In genomic region chr15:101650145-101650544, GRCh38 we compare ENCODE assay signal across 1 cellular context.
TF ChIP-seq lines count a peak whose summit lies in the region.

No MANE protein-coding gene starts in this region.

TF ChIP-seq in IMR-90, 13 proteins besides CTCF, POLR2A, EP300 and RAD21:
- TF ChIP-seq RCOR1 (IDR thresholded peaks at IDR 0.05; ENCODE audit: insufficient replicate concordance, low read length) (no peak), MXI1 (IDR thresholded peaks at IDR 0.05; ENCODE audit: borderline replicate concordance, low read depth, low read length) (no peak), MAZ (IDR thresholded peaks at IDR 0.05; ENCODE audit: borderline replicate concordance, low read depth, low read length) (no peak), RFX5 (IDR thresholded peaks at IDR 0.05; ENCODE audit: low read depth, low read length) (no peak), CHD1 (IDR thresholded peaks at IDR 0.05; ENCODE audit: low read depth, low read length) (no peak), NFE2L2 (IDR thresholded peaks at IDR 0.05; ENCODE audit: low read depth, low read length) (no peak), USF2 (IDR thresholded peaks at IDR 0.05; ENCODE audit: low read depth, low read length) (no peak), MAFK (IDR thresholded peaks at IDR 0.05; ENCODE audit: low read depth, low read length) (no peak), CEBPB (IDR thresholded peaks at IDR 0.05; ENCODE audit: low read depth, low read length) (no peak), FOS (IDR thresholded peaks at IDR 0.05; ENCODE audit: low read depth, low read length) (no peak), BHLHE40 (IDR thresholded peaks at IDR 0.05; ENCODE audit: low read depth, low read length) (no peak), SMC3 (IDR thresholded peaks at IDR 0.05; ENCODE audit: low read depth, low read length) (no peak), ELK1 (IDR thresholded peaks at IDR 0.05; ENCODE audit: borderline replicate concordance, low read depth, low read length) (no peak)
TF ChIP-seq in IMR-90: peak in this region for 0.
